ENCODE assay signal across 19 cellular contexts in the genomic region with DNA sequence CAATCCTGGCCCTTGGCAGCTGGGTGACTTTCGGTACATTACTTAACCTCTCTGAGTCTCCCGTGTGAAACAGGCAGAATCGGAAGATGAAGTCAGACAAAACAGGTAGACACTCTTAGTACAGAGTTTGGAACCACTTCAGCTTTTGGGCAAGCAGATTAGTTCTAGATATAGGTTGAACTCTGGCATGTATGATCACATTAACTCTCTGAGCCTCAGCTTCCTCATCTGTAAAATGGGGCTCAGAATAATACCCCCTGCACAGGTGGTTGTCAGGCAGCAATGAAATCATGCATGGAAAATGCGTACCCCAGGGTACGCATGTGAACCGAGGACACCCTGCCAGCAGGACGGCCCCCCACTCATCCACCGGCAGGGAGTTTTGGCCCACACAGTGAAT.
DNase-seq lines count a peak whose midpoint lies in the region; ATAC-seq and TF ChIP-seq lines count a peak whose summit lies in the region.
"Had no signal": no experiment of that assay in that cellular context is flagged by ENCODE, and none has a peak within 500 bp of the region (broad histone marks: within the 10 kb centered on the region; RNA-seq: fewer than 3 reads in every experiment).

No MANE protein-coding gene starts in this region.

- H3K27me3 ChIP-seq in left ventricle myocardium inferior (ENCODE audit: low read depth) (peaks cover 17% of the 10 kb centered on the region), muscle layer of duodenum (ENCODE audit: low read depth, low read length) (no peaks in the 10 kb centered on the region), skeletal muscle tissue (ENCODE audit: control insufficient read depth in 3 of 3, insufficient read depth in 3 of 3, low read length in 3 of 3) (no peaks in the 10 kb centered on the region), vagina (no peaks in the 10 kb centered on the region)

- no peaks in the 10 kb centered on the region for H3K36me3 ChIP-seq in left ventricle myocardium inferior
- no peaks in the 10 kb centered on the region for H3K36me3 ChIP-seq in muscle layer of duodenum (ENCODE audit: control insufficient read depth in 1 of 2, insufficient read depth in 2 of 2, low read length in 2 of 2)
- no peaks in the 10 kb centered on the region for H3K36me3 ChIP-seq in skeletal muscle tissue (ENCODE audit: control insufficient read depth in 3 of 3, insufficient read depth in 3 of 3, low read length in 3 of 3)
- no peaks in the 10 kb centered on the region for H3K36me3 ChIP-seq in vagina

- H3K4me3 ChIP-seq in left ventricle myocardium inferior (no peak overlapping the region), muscle layer of duodenum (ENCODE audit: low read depth in 1 of 2, low read length in 2 of 2) (no peak overlapping the region), skeletal muscle tissue (ENCODE audit: low read length in 3 of 3) (no peak overlapping the region), vagina (no peak overlapping the region)

- peaks cover 40% of the 10 kb centered on the region for H3K4me1 ChIP-seq in left ventricle myocardium inferior
- peaks cover 0 to 32% of the 10 kb centered on the region in 2 donors for H3K4me1 ChIP-seq in muscle layer of duodenum (ENCODE audit: control insufficient read depth in 1 of 2, insufficient read depth in 2 of 2, low read length in 2 of 2)
- H3K4me1 ChIP-seq in skeletal muscle tissue (ENCODE audit: control insufficient read depth in 3 of 3, insufficient read depth in 3 of 3, low read length in 3 of 3) = peaks cover 12 to 25% (median 12%) of the 10 kb centered on the region in 3 donors
- peaks cover 20% of the 10 kb centered on the region for H3K4me1 ChIP-seq in vagina

- ATAC-seq in Right ventricle myocardium superior (ENCODE audit: poor library complexity) = no peak
- ATAC-seq in GM19452 (IDR thresholded peaks at IDR 0.05; ENCODE audit: unreplicated experiment) = no peak
- ATAC-seq: HCT116 had no signal

- peak overlapping the region in 1 of 3 donors; percentile 10 for H3K9ac ChIP-seq in skeletal muscle tissue (ENCODE audit: low read depth in 1 of 3, low read length in 3 of 3)

- H3K9me3 ChIP-seq in left ventricle myocardium inferior (replicated peaks) (no peaks in the 10 kb centered on the region), muscle layer of duodenum (ENCODE audit: control insufficient read depth in 1 of 2, low read length in 2 of 2) (no peaks in the 10 kb centered on the region), skeletal muscle tissue (ENCODE audit: control insufficient read depth in 3 of 3, low read length in 3 of 3) (no peaks in the 10 kb centered on the region), vagina (no peaks in the 10 kb centered on the region)

- TF ChIP-seq CTCF in left ventricle myocardium inferior (IDR thresholded peaks at IDR 0.05; ENCODE audit: borderline replicate concordance) = no peak
- no peak for TF ChIP-seq CTCF in vagina (IDR thresholded peaks at IDR 0.05)

- DNase-seq in left ventricle myocardium inferior (no peak), Right ventricle myocardium superior (no peak), vagina (ENCODE audit: extremely low spot score in 2 of 2) (no peak), foreskin melanocyte (no peak), NCI-H1694 (lab: John Stamatoyannopoulos, UW) (no peak)
- DNase-seq: AML-193, GOT3, KBM-7, NCI-H1105 treated with DMSO at 0.1 percent for 48 hours, NCI-H187, NCI-H2227 treated with DMSO at 0.1 percent for 48 hours, NCI-H510A treated with DMSO at 0.1 percent for 48 hours, OCI-M1 had no signal

- intact Hi-C loops in left ventricle myocardium inferior (cut with micrococcal nuclease) (no loop called here), Right ventricle myocardium superior (cut with DNase I) (no loop called here), vagina (cut with DNase I) (no loop called here)

- peak overlapping the region; percentile 16 for H3K27ac ChIP-seq in left ventricle myocardium inferior (replicated peaks)
- H3K27ac ChIP-seq in muscle layer of duodenum (ENCODE audit: low read length) = peak overlapping the region; percentile 1
- H3K27ac ChIP-seq in skeletal muscle tissue (ENCODE audit: low read depth, low read length) = peak overlapping the region; percentile 40
- H3K27ac ChIP-seq in vagina = peak overlapping the region; percentile 30
- H3K27ac ChIP-seq: 22Rv1, C4-2B had no signal

- no peak for TF ChIP-seq POLR2A in vagina (IDR thresholded peaks at IDR 0.05)
